ENCODE assay signal across 8 cellular contexts in genomic region chr7:92590711-92591310, GRCh38. TPM values are rescaled to one million over a fixed set of nuclear protein-coding genes. Genes with fewer than 3 reads are reported as not detected.
A peak's percentile ranks its signal among the peaks of the same experiment; 100 is the strongest.
DNase-seq lines count a peak whose midpoint lies in the region; ATAC-seq, FAIRE-seq and TF ChIP-seq lines count a peak whose summit lies in the region.

No MANE protein-coding gene starts in this region.

- H2AFZ ChIP-seq in OCI-LY3 (ENCODE audit: low read depth, low read length) (no peak overlapping the region), endothelial cell of umbilical vein (ENCODE audit: low read depth, low read length) (no peak overlapping the region)

- H3K4me2 ChIP-seq in OCI-LY3 (ENCODE audit: low read length) (peak overlapping the region; percentile 98), endothelial cell of umbilical vein (ENCODE audit: insufficient read depth, low read length) (peak overlapping the region; percentile 7)

- H3K27ac Mint-ChIP-seq in Calu3 (ENCODE audit: unreplicated experiment), result no peak overlapping the region
- H3K27ac Mint-ChIP-seq in osteocyte (ENCODE audit: unreplicated experiment), result no peak overlapping the region

- H3K9me3 Mint-ChIP-seq in Calu3 (ENCODE audit: low read depth, unreplicated experiment) (no peaks in the 10 kb centered on the region), osteocyte (ENCODE audit: unreplicated experiment) (no peaks in the 10 kb centered on the region)

- BruUV-seq in Calu3 (replicated peaks; lab: Mats Ljungman, UMichigan), result no TSS peak
- BruUV-seq in endothelial cell of umbilical vein (replicated peaks; lab: Mats Ljungman, UMichigan), result no TSS peak

- CTCF ChIA-PET in Calu3 (lab: Charles Lee) (no interaction called here), endothelial cell of umbilical vein (lab: Charles Lee) (interaction anchor here (1.2 to 1.5 kb wide), 5 partner anchors 8 to 527 kb away, joined by 3 to 8 read pairs (median 4); partner anchors contain the start of genes PEX1, RBM48 and SAMD9)

- H3K36me3 ChIP-seq in OCI-LY3 (replicated peaks; ENCODE audit: low read depth, low read length) (peaks cover 4% of the 10 kb centered on the region), endothelial cell of umbilical vein (ENCODE audit: control insufficient read depth in 2 of 2, extremely low read depth in 1 of 2, insufficient read depth in 2 of 2, low read length in 2 of 2) (peaks cover 0 to 2% of the 10 kb centered on the region in 2 experiments)

- TF ChIP-seq POLR2A in endothelial cell of umbilical vein (IDR thresholded peaks at IDR 0.05; ENCODE audit: low read depth, low read length), result no peak

- no peak for ATAC-seq in sciatic nerve
- no peak for ATAC-seq in GM18861 (IDR thresholded peaks at IDR 0.05; ENCODE audit: unreplicated experiment)

- H3K79me2 ChIP-seq in OCI-LY3 (ENCODE audit: low read length), result peaks cover 44% of the 10 kb centered on the region
- peaks cover 41% of the 10 kb centered on the region for H3K79me2 ChIP-seq in endothelial cell of umbilical vein (ENCODE audit: control insufficient read depth, insufficient read depth, low read length)

- H3K4me1 Mint-ChIP-seq in Calu3 (ENCODE audit: low read depth, unreplicated experiment), result peaks cover 12% of the 10 kb centered on the region
- H3K4me1 Mint-ChIP-seq in osteocyte (ENCODE audit: unreplicated experiment), result peaks cover 35% of the 10 kb centered on the region

- no peaks in the 10 kb centered on the region for H3K9me3 ChIP-seq in OCI-LY3 (ENCODE audit: insufficient read depth, low read length)
- no peaks in the 10 kb centered on the region for H3K9me3 ChIP-seq in endothelial cell of umbilical vein (replicated peaks; ENCODE audit: control insufficient read depth, insufficient read depth, low read length)

- H3K27me3 ChIP-seq in OCI-LY3 (ENCODE audit: low read depth, low read length), result no peaks in the 10 kb centered on the region
- H3K27me3 ChIP-seq in endothelial cell of umbilical vein (ENCODE audit: control insufficient read depth in 2 of 2, insufficient read depth in 2 of 2, low read length in 2 of 2), result no peaks in the 10 kb centered on the region

- peaks cover 26% of the 10 kb centered on the region for H3K4me1 ChIP-seq in OCI-LY3 (ENCODE audit: low read length)
- peaks cover 12% of the 10 kb centered on the region for H3K4me1 ChIP-seq in endothelial cell of umbilical vein (ENCODE audit: control insufficient read depth, extremely low read depth, insufficient read depth, low read length)

- FAIRE-seq in endothelial cell of umbilical vein (lab: Jason Lieb, UNC), result no peak

- H4K20me1 ChIP-seq in OCI-LY3 (ENCODE audit: insufficient read depth, low read length) (peaks cover 36% of the 10 kb centered on the region), endothelial cell of umbilical vein (replicated peaks; ENCODE audit: control insufficient read depth, extremely low read depth, insufficient read depth, low read length) (peaks cover 8% of the 10 kb centered on the region)

- dilution Hi-C loops in endothelial cell of umbilical vein (cut with MboI; ENCODE audit: extremely low pct_ligation_motif_present, low sequenced_read_pairs), result no loop called here

- H3K36me3 Mint-ChIP-seq in Calu3 (ENCODE audit: insufficient read depth, unreplicated experiment), result peaks cover 39% of the 10 kb centered on the region
- H3K36me3 Mint-ChIP-seq in osteocyte (ENCODE audit: unreplicated experiment), result no peaks in the 10 kb centered on the region

- POLR2A ChIA-PET in endothelial cell of umbilical vein (lab: Charles Lee), result no interaction called here

- H3K9ac ChIP-seq in OCI-LY3 (ENCODE audit: low read length), result no peak overlapping the region
- no peak overlapping the region for H3K9ac ChIP-seq in endothelial cell of umbilical vein (replicated peaks; ENCODE audit: extremely low read depth, insufficient read depth, low read length)

- H3K4me3 ChIP-seq in OCI-LY3 (ENCODE audit: low read length), result peak overlapping the region; percentile 96
- H3K4me3 ChIP-seq in endothelial cell of umbilical vein (replicated peaks in 1 of 3; ENCODE audit: insufficient read depth in 1 of 3, low read depth in 1 of 3, low read length in 3 of 3), result peak overlapping the region in 2 of 3 experiments; percentile 33 to 95

- DNase-seq in Calu3 (no peak), endothelial cell of umbilical vein (ENCODE audit: low read depth, low spot score) (no peak), osteocyte (ENCODE audit: extremely low spot score, unreplicated experiment) (no peak), sciatic nerve (ENCODE audit: low spot score) (no peak), NCI-H748 treated with DMSO at 0.1 percent for 48 hours (lab: John Stamatoyannopoulos, UW) (no peak), NCI-H82 treated with DMSO at 0.1 percent for 48 hours (lab: John Stamatoyannopoulos, UW; ENCODE audit: unreplicated experiment) (no peak)

- peak overlapping the region; percentile 98 for H3K4me3 Mint-ChIP-seq in Calu3 (ENCODE audit: low read depth, unreplicated experiment)
- H3K4me3 Mint-ChIP-seq in osteocyte (ENCODE audit: unreplicated experiment), result peak overlapping the region; percentile 98

- intact Hi-C loops in Calu3 (cut with micrococcal nuclease; ENCODE audit: unreplicated experiment), result no loop called here
- intact Hi-C loops in endothelial cell of umbilical vein (cut with micrococcal nuclease), result loop anchor here (1.0 kb wide), 4 partner anchors 42 to 464 kb away; partner anchors contain the start of genes PEX1 and RBM48
- intact Hi-C loops in sciatic nerve (cut with DNase I), result no loop called here

- no peak overlapping the region for H3K27ac ChIP-seq in OCI-LY3 (ENCODE audit: low read length)
- H3K27ac ChIP-seq in endothelial cell of umbilical vein (ENCODE audit: insufficient read depth, low read depth, low read length), result no peak overlapping the region

- no peaks in the 10 kb centered on the region for H3K27me3 Mint-ChIP-seq in Calu3 (ENCODE audit: unreplicated experiment)
- peaks cover 4% of the 10 kb centered on the region for H3K27me3 Mint-ChIP-seq in osteocyte (ENCODE audit: unreplicated experiment)

- H3K9me1 ChIP-seq in endothelial cell of umbilical vein (replicated peaks; ENCODE audit: control insufficient read depth, extremely low read depth, insufficient read depth, low read length), result no peaks in the 10 kb centered on the region

- TF ChIP-seq CTCF in Calu3 (IDR thresholded peaks at IDR 0.05; ENCODE audit: unreplicated experiment), result no peak
- no peak for TF ChIP-seq CTCF in OCI-LY3 (IDR thresholded peaks at IDR 0.05; ENCODE audit: low read depth, low read length)
- no peak for TF ChIP-seq CTCF in endothelial cell of umbilical vein (IDR thresholded peaks at IDR 0.05; ENCODE audit: extremely low read depth in 1 of 2, insufficient read depth in 1 of 2, low read depth in 1 of 2, low read length in 2 of 2)
- TF ChIP-seq CTCF in osteocyte (IDR thresholded peaks at IDR 0.05), result no peak

TF ChIP-seq in endothelial cell of umbilical vein, 7 proteins besides CTCF, POLR2A, EP300 and RAD21:
- TF ChIP-seq FOS (IDR thresholded peaks at IDR 0.05; ENCODE audit: borderline replicate concordance, insufficient read depth, low read length) (no peak), EZH2 (IDR thresholded peaks at IDR 0.05; ENCODE audit: borderline replicate concordance, low read depth, low read length, severe bottlenecking) (no peak), MAX (IDR thresholded peaks at IDR 0.05; ENCODE audit: insufficient read depth, insufficient read length) (no peak), JUN (IDR thresholded peaks at IDR 0.05; ENCODE audit: borderline replicate concordance, insufficient read depth, insufficient read length, low read depth) (no peak), MYC (IDR thresholded peaks at IDR 0.05; ENCODE audit: low read depth, low read length) (no peak), POLR2AphosphoS5 (IDR thresholded peaks at IDR 0.05; ENCODE audit: insufficient read depth, low read depth, low read length) (no peak), GATA2 (IDR thresholded peaks at IDR 0.05; ENCODE audit: insufficient read depth, insufficient read length, low read depth, low read length) (no peak)

RNA-seq across cellular contexts. Expression of gene FAM133B, which starts 0.6 kb away (rescaled TPM):
- total RNA-seq in Calu3 (2022) (26.4 and 30.0 TPM in 2 replicates), endothelial cell of umbilical vein (26.9 and 27.6 TPM in 2 replicates), osteocyte (22.3 TPM in 2 replicates), sciatic nerve (32.1 TPM)
- polyA plus RNA-seq in endothelial cell of umbilical vein, result 6.6 and 9.1 TPM in 2 replicates
- 6.9 and 13.2 TPM in 2 replicates for polyA plus RNA-seq in endothelial cell of umbilical vein (2011; cell fraction: cytosol; rRNA removed)
- 19.6 and 28.8 TPM in 2 replicates for polyA plus RNA-seq in endothelial cell of umbilical vein (2011; cell fraction: nucleus; rRNA removed)
- 13.6 and 18.9 TPM in 2 replicates for polyA plus RNA-seq in endothelial cell of umbilical vein (2012)
- polyA minus RNA-seq in endothelial cell of umbilical vein, result 8.3 and 9.1 TPM in 2 replicates
- polyA minus RNA-seq in endothelial cell of umbilical vein (2011; cell fraction: cytosol; rRNA and poly(A)+ RNA removed), result 7.4 TPM
- polyA minus RNA-seq in endothelial cell of umbilical vein (2011; cell fraction: nucleus; rRNA and poly(A)+ RNA removed), result 31.7 and 42.9 TPM in 2 replicates
